Comparison of ENCODE assay signal across 22 cellular contexts in the genomic region with DNA sequence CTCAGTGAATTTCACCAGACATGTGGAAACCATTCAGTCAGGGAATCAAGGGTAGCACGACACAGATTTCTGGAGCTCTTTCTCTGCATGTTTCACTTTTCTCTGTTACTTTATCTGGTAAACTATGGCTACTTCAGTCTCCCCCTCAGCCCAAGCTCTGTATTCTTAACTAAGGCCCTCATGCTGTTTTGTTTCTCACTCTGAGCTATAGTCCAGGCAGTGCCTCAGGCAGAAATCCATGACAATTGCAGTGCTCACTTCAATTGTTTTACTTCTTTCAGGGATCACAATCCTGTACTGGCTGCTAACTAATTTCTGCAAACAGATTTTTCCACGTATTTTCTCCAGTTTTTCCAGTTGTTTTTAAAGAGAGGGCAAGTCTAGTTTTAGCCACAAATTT.
"Had no signal": no experiment of that assay in that cellular context is flagged by ENCODE, and none has a peak within 500 bp of the region (broad histone marks: within the 10 kb centered on the region; RNA-seq: fewer than 3 reads in every experiment).

No MANE protein-coding gene starts in this region.

- H3K27me3 Mint-ChIP-seq: activated naive CD8-positive, alpha-beta T cell treated with anti-CD3 and anti-CD28 coated beads for 36 hours; activated T-cell treated with anti-CD3 and anti-CD28 coated beads, Interleukin-2, amount 50 U/mL, for 24 hours; activated T-helper 17 cell treated with anti-CD3 and anti-CD28 coated beads, Interleukin-2, amount 50 U/mL, for 72 hours; naive thymus-derived CD8-positive, alpha-beta T cell; stimulated activated naive B cell treated with anti-CD40 and anti-IgM and Interleukin-4, amounts not matched to agents 10 μg/mL and 1 μg/mL and 100 μg/mL, for 72 hours had no signal

- ATAC-seq: activated T-helper 17 cell treated with anti-CD3 and anti-CD28 coated beads, Interleukin-2, amount 50 U/mL, for 72 hours; esophagus mucosa; left lung; naive thymus-derived CD8-positive, alpha-beta T cell; stimulated activated naive B cell treated with anti-CD40 and anti-IgM and Interleukin-4, amounts not matched to agents 10 μg/mL and 1 μg/mL and 100 μg/mL, for 72 hours had no signal

- H3K4me1 Mint-ChIP-seq: activated naive CD8-positive, alpha-beta T cell treated with anti-CD3 and anti-CD28 coated beads for 36 hours; activated T-helper 17 cell treated with anti-CD3 and anti-CD28 coated beads, Interleukin-2, amount 50 U/mL, for 72 hours; immature natural killer cell; naive thymus-derived CD8-positive, alpha-beta T cell; stimulated activated naive B cell treated with anti-CD40 and anti-IgM and Interleukin-4, amounts not matched to agents 10 μg/mL and 1 μg/mL and 100 μg/mL, for 72 hours had no signal

- H3K36me3 Mint-ChIP-seq: activated naive CD8-positive, alpha-beta T cell treated with anti-CD3 and anti-CD28 coated beads for 36 hours; naive thymus-derived CD8-positive, alpha-beta T cell; stimulated activated naive B cell treated with anti-CD40 and anti-IgM and Interleukin-4, amounts not matched to agents 10 μg/mL and 1 μg/mL and 100 μg/mL, for 72 hours had no signal

- H3K4me3 ChIP-seq: left lung, lung, ovary, prostate gland, transverse colon, uterus had no signal

- H3K4me1 ChIP-seq: left lung, prostate gland, transverse colon, uterus had no signal

- H3K36me3 ChIP-seq: left lung, ovary, prostate gland, transverse colon, uterus had no signal

- H3K27ac ChIP-seq: left lung, ovary, prostate gland, transverse colon, uterus had no signal

- H3K27ac Mint-ChIP-seq: activated naive CD8-positive, alpha-beta T cell treated with anti-CD3 and anti-CD28 coated beads for 36 hours; activated T-cell treated with anti-CD3 and anti-CD28 coated beads, Interleukin-2, amount 50 U/mL, for 24 hours; activated T-helper 17 cell treated with anti-CD3 and anti-CD28 coated beads, Interleukin-2, amount 50 U/mL, for 72 hours; immature natural killer cell; naive thymus-derived CD8-positive, alpha-beta T cell; stimulated activated naive B cell treated with anti-CD40 and anti-IgM and Interleukin-4, amounts not matched to agents 10 μg/mL and 1 μg/mL and 100 μg/mL, for 72 hours had no signal

- DNase-seq: activated CD8-positive, alpha-beta memory T cell treated with anti-CD3 and anti-CD28 coated beads, Interleukin-2, amount 50 U/mL, for 4 hours; activated naive CD4-positive, alpha-beta T cell treated with Interleukin-2 at 50 U/mL for 16 hours; activated naive CD8-positive, alpha-beta T cell treated with anti-CD3 and anti-CD28 coated beads for 36 hours; activated T-cell treated with anti-CD3 and anti-CD28 coated beads, Interleukin-2, amount 50 U/mL, for 24 hours; central memory CD4-positive, alpha-beta T cell; dermis blood vessel endothelial cell; effector CD8-positive, alpha-beta T cell; foreskin melanocyte; immature natural killer cell; kidney glomerular epithelial cell; left lung; naive thymus-derived CD8-positive, alpha-beta T cell; ovary; stimulated activated CD4-positive, alpha-beta T cell treated with anti-CD3 and anti-CD28 coated beads, Interleukin-2, amount 100 ng/mL, for 48 hours; stimulated activated CD8-positive, alpha-beta memory T cell treated with anti-CD3 and anti-CD28 coated beads, Interleukin-4, amount 100 ng/mL, for 48 hours; stimulated activated naive B cell treated with anti-CD40 and anti-IgM and Interleukin-4, amounts not matched to agents 10 μg/mL and 1 μg/mL and 100 μg/mL, for 72 hours; transverse colon; uterus had no signal

- H3K9me3 ChIP-seq: left lung, ovary, prostate gland, transverse colon, uterus had no signal

- H3K4me3 Mint-ChIP-seq: activated naive CD8-positive, alpha-beta T cell treated with anti-CD3 and anti-CD28 coated beads for 36 hours; activated T-cell treated with anti-CD3 and anti-CD28 coated beads, Interleukin-2, amount 50 U/mL, for 24 hours; activated T-helper 17 cell treated with anti-CD3 and anti-CD28 coated beads, Interleukin-2, amount 50 U/mL, for 72 hours; immature natural killer cell; naive thymus-derived CD8-positive, alpha-beta T cell; stimulated activated naive B cell treated with anti-CD40 and anti-IgM and Interleukin-4, amounts not matched to agents 10 μg/mL and 1 μg/mL and 100 μg/mL, for 72 hours had no signal

- H3K27me3 ChIP-seq: left lung, ovary, transverse colon, uterus had no signal
